Comparison of ENCODE assay signal across 17 cellular contexts in genomic region chr3:140809326-140809725, GRCh38.
"Had no signal": no experiment of that assay in that cellular context is flagged by ENCODE, and none has a peak within 500 bp of the region (broad histone marks: within the 10 kb centered on the region; RNA-seq: fewer than 3 reads in every experiment).

No MANE protein-coding gene starts in this region.

- H3K4me3 Mint-ChIP-seq: activated CD4-positive, alpha-beta memory T cell treated with anti-CD3 and anti-CD28 coated beads for 36 hours; activated naive CD8-positive, alpha-beta T cell treated with anti-CD3 and anti-CD28 coated beads for 36 hours; activated T-cell treated with anti-CD3 and anti-CD28 coated beads, Interleukin-2, amount 50 U/mL, for 4 hours; neural crest cell had no signal

- H3K4me1 ChIP-seq: left ventricle myocardium inferior, parathyroid adenoma, stomach, vagina had no signal

- H3K36me3 ChIP-seq: left ventricle myocardium inferior, stomach, vagina had no signal

- DNase-seq: activated CD4-positive, alpha-beta memory T cell treated with anti-CD3 and anti-CD28 coated beads for 36 hours; activated gamma-delta T cell; activated naive CD8-positive, alpha-beta T cell treated with anti-CD3 and anti-CD28 coated beads for 36 hours; activated T-cell treated with anti-CD3 and anti-CD28 coated beads, Interleukin-2, amount 50 U/mL, for 4 hours; anterior cingulate cortex; cerebellar nuclear complex; dermis blood vessel endothelial cell; kidney; left ventricle myocardium inferior; mesenchymal stem cell; stimulated activated CD4-positive, alpha-beta T cell treated with anti-CD3 and anti-CD28 coated beads, Interleukin-15, amount 100 ng/mL, for 24 hours; stimulated activated CD4-positive, alpha-beta T cell treated with anti-CD3 and anti-CD28 coated beads, Interleukin-4, amount 100 ng/mL, for 24 hours; stomach had no signal

- ATAC-seq: activated T-cell treated with anti-CD3 and anti-CD28 coated beads, Interleukin-2, amount 50 U/mL, for 4 hours had no signal

- H3K27ac Mint-ChIP-seq: activated CD4-positive, alpha-beta memory T cell treated with anti-CD3 and anti-CD28 coated beads for 36 hours; activated naive CD8-positive, alpha-beta T cell treated with anti-CD3 and anti-CD28 coated beads for 36 hours had no signal

- H3K27ac ChIP-seq: hepatocyte, left ventricle myocardium inferior, parathyroid adenoma, stomach, vagina had no signal

- H3K27me3 Mint-ChIP-seq: activated naive CD8-positive, alpha-beta T cell treated with anti-CD3 and anti-CD28 coated beads for 36 hours had no signal

- H3K27me3 ChIP-seq: hepatocyte, vagina had no signal

- H3K4me1 Mint-ChIP-seq: activated naive CD8-positive, alpha-beta T cell treated with anti-CD3 and anti-CD28 coated beads for 36 hours; neural crest cell had no signal

- H3K4me3 ChIP-seq: hepatocyte, left ventricle myocardium inferior, stomach, vagina had no signal

- H3K9ac ChIP-seq: parathyroid adenoma had no signal

- H3K36me3 Mint-ChIP-seq: activated CD4-positive, alpha-beta memory T cell treated with anti-CD3 and anti-CD28 coated beads for 36 hours had no signal
